Comparison of ENCODE assay signal across 16 cellular contexts in the genomic region with DNA sequence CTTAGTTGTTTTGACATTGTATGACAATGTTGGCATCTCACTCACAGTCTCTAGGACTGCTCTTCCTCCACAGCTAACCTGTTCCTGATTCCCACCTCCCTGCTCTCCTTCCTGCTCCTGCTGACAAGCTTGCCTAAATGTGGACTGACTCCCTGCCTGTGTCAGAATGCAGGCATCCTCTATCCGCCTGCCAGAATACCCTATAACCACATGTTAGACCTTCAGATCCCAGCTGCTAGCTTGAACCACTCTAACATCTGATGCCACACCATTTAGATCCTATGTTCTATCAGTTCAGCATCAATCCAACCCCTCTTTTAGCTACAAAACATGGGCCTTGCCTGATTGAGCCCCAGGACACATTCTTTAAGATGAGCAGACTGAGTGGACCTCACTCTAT. TPM values are rescaled to one million over a fixed set of nuclear protein-coding genes. Genes with fewer than 3 reads are reported as not detected.
A peak's percentile ranks its signal among the peaks of the same experiment; 100 is the strongest.
DNase-seq lines count a peak whose midpoint lies in the region; ATAC-seq and TF ChIP-seq lines count a peak whose summit lies in the region.
"Had no signal": no experiment of that assay in that cellular context is flagged by ENCODE, and none has a peak within 500 bp of the region (broad histone marks: within the 10 kb centered on the region; RNA-seq: fewer than 3 reads in every experiment).

No MANE protein-coding gene starts in this region.

- DNase-seq in GM23248 (peak; percentile 19), endothelial cell (ENCODE audit: low spot score) (no peak), NCI-H1436 (lab: John Stamatoyannopoulos, UW) (no peak), OCI-LY7 (ENCODE audit: low spot score) (no peak)
- DNase-seq in activated naive CD4-positive, alpha-beta T cell treated with anti-CD3 and anti-CD28 coated beads, Interleukin-2, amount 50 U/mL, for 72 hours (ENCODE audit: low spot score in 2 of 2), result no peak
- DNase-seq in activated T-helper 2 cell treated with anti-CD3 and anti-CD28 coated beads, Interferon-gamma antibody, Interleukin-2, Interleukin-4, amounts not matched to agents 10 μg/mL and 5 μg/mL and 100 μg/mL, durations not matched to agents 14 hours and 24 hours and 36 hours (ENCODE audit: low spot score), result no peak
- DNase-seq: activated naive CD8-positive, alpha-beta T cell treated with anti-CD3 and anti-CD28 coated beads, Interleukin-2, amount 10 ng/mL, durations not matched to agents 7 days and 5 days; COR-L47; GDM1; NCI-H526 treated with DMSO at 0.1 percent for 48 hours; right lobe of liver; stimulated activated naive CD4-positive, alpha-beta T cell; T-helper 2 cell had no signal

- H3K79me2 ChIP-seq in GM23248 (ENCODE audit: insufficient read depth) (no peaks in the 10 kb centered on the region), OCI-LY7 (ENCODE audit: insufficient read depth, low read depth, low read length) (no peaks in the 10 kb centered on the region)

- H3K27ac ChIP-seq in GM23248 (no peak overlapping the region), iPS-20b (ENCODE audit: low read length) (peak overlapping the region; percentile 10), skeletal muscle tissue (ENCODE audit: low read depth, low read length) (peak overlapping the region; percentile 51), OCI-LY7 (ENCODE audit: low read depth, low read length, poor library complexity, severe bottlenecking) (no peak overlapping the region)
- H3K27ac ChIP-seq: right lobe of liver had no signal

- ATAC-seq in activated naive CD4-positive, alpha-beta T cell treated with anti-CD3 and anti-CD28 coated beads, Interleukin-2, amount 50 U/mL, for 72 hours, result no peak
- ATAC-seq: natural killer cell treated with Interleukin-12 subunit alpha and Interleukin-12 subunit beta and Interleukin-15 and Interleukin-18, amount 100 ng/mL, for 72 hours; right lobe of liver had no signal

- H3F3A ChIP-seq in GM23248 (ENCODE audit: insufficient read depth), result 0 out of 2 replicates have a peak, but pooled peaks cover 10% of the 10 kb centered on the region

- peak overlapping the region; percentile 81 for H3K27ac Mint-ChIP-seq in endothelial cell (ENCODE audit: unreplicated experiment)
- no peak overlapping the region for H3K27ac Mint-ChIP-seq in activated naive CD4-positive, alpha-beta T cell treated with anti-CD3 and anti-CD28 coated beads, Interleukin-2, amount 50 U/mL, for 72 hours
- H3K27ac Mint-ChIP-seq in activated T-helper 2 cell treated with anti-CD3 and anti-CD28 coated beads, Interferon-gamma antibody, Interleukin-2, Interleukin-4, amounts not matched to agents 10 μg/mL and 5 μg/mL and 100 μg/mL, durations not matched to agents 14 hours and 24 hours and 36 hours, result no peak overlapping the region
- H3K27ac Mint-ChIP-seq: activated naive CD8-positive, alpha-beta T cell treated with anti-CD3 and anti-CD28 coated beads, Interleukin-2, amount 10 ng/mL, durations not matched to agents 7 days and 5 days; natural killer cell treated with Interleukin-12 subunit alpha and Interleukin-12 subunit beta and Interleukin-15 and Interleukin-18, amount 100 ng/mL, for 72 hours had no signal

- no peak overlapping the region for H3K4me2 ChIP-seq in GM23248 (ENCODE audit: unreplicated experiment)
- H3K4me2 ChIP-seq in OCI-LY7 (ENCODE audit: low read length), result no peak overlapping the region

- CTCF ChIA-PET in OCI-LY7 (lab: Charles Lee; ENCODE audit: unreplicated experiment), result no interaction called here

- no peaks in the 10 kb centered on the region for H3K9me3 Mint-ChIP-seq in endothelial cell (ENCODE audit: unreplicated experiment)
- no peaks in the 10 kb centered on the region for H3K9me3 Mint-ChIP-seq in activated naive CD4-positive, alpha-beta T cell treated with anti-CD3 and anti-CD28 coated beads, Interleukin-2, amount 50 U/mL, for 72 hours
- no peaks in the 10 kb centered on the region for H3K9me3 Mint-ChIP-seq in activated T-helper 2 cell treated with anti-CD3 and anti-CD28 coated beads, Interferon-gamma antibody, Interleukin-2, Interleukin-4, amounts not matched to agents 10 μg/mL and 5 μg/mL and 100 μg/mL, durations not matched to agents 14 hours and 24 hours and 36 hours
- H3K9me3 Mint-ChIP-seq: activated naive CD8-positive, alpha-beta T cell treated with anti-CD3 and anti-CD28 coated beads, Interleukin-2, amount 10 ng/mL, durations not matched to agents 7 days and 5 days had no signal

- intact Hi-C loops in OCI-LY7 (cut with micrococcal nuclease; ENCODE audit: unreplicated experiment), result no loop called here
- intact Hi-C loops in activated T-helper 2 cell treated with anti-CD3 and anti-CD28 coated beads, Interferon-gamma antibody, Interleukin-2, Interleukin-4, amounts not matched to agents 10 μg/mL and 5 μg/mL and 100 μg/mL, durations not matched to agents 14 hours and 24 hours and 36 hours (cut with micrococcal nuclease), result no loop called here

- no peaks in the 10 kb centered on the region for H3K27me3 Mint-ChIP-seq in endothelial cell (ENCODE audit: unreplicated experiment)
- H3K27me3 Mint-ChIP-seq in activated T-helper 2 cell treated with anti-CD3 and anti-CD28 coated beads, Interferon-gamma antibody, Interleukin-2, Interleukin-4, amounts not matched to agents 10 μg/mL and 5 μg/mL and 100 μg/mL, durations not matched to agents 14 hours and 24 hours and 36 hours (ENCODE audit: low read depth), result peaks cover 15% of the 10 kb centered on the region

- in situ Hi-C loops in GM23248 (cut with MboI), result no loop called here

- TF ChIP-seq CTCF in endothelial cell (IDR thresholded peaks at IDR 0.05; ENCODE audit: unreplicated experiment), result no peak
- no peak for TF ChIP-seq CTCF in OCI-LY7 (conservative IDR thresholded peaks at IDR 0.05; ENCODE audit: low read length)

- peaks cover 32% of the 10 kb centered on the region for H3K4me1 Mint-ChIP-seq in endothelial cell (ENCODE audit: unreplicated experiment)
- no peaks in the 10 kb centered on the region for H3K4me1 Mint-ChIP-seq in activated T-helper 2 cell treated with anti-CD3 and anti-CD28 coated beads, Interferon-gamma antibody, Interleukin-2, Interleukin-4, amounts not matched to agents 10 μg/mL and 5 μg/mL and 100 μg/mL, durations not matched to agents 14 hours and 24 hours and 36 hours (ENCODE audit: low read depth)
- H3K4me1 Mint-ChIP-seq: activated naive CD8-positive, alpha-beta T cell treated with anti-CD3 and anti-CD28 coated beads, Interleukin-2, amount 10 ng/mL, durations not matched to agents 7 days and 5 days had no signal

- H4K20me1 ChIP-seq in GM23248 (ENCODE audit: insufficient read depth) (no peaks in the 10 kb centered on the region), OCI-LY7 (ENCODE audit: insufficient read depth, low read length) (no peaks in the 10 kb centered on the region)

- no peak overlapping the region for H2AFZ ChIP-seq in GM23248
- no peak overlapping the region for H2AFZ ChIP-seq in OCI-LY7 (ENCODE audit: low read length)

- POLR2A ChIA-PET in OCI-LY7 (lab: Charles Lee), result interaction anchor here (1.2 to 1.5 kb wide), 3 partner anchors 10 to 16 kb away, joined by 3 to 5 read pairs (median 3); a partner anchor contains a TSS

- H3K36me3 ChIP-seq in GM23248 (ENCODE audit: low read depth) (no peaks in the 10 kb centered on the region), iPS-20b (ENCODE audit: insufficient read depth, low read depth, low read length) (no peaks in the 10 kb centered on the region), skeletal muscle tissue (ENCODE audit: control insufficient read depth in 3 of 3, insufficient read depth in 3 of 3, low read length in 3 of 3) (no peaks in the 10 kb centered on the region), OCI-LY7 (ENCODE audit: insufficient read depth, low read length) (no peaks in the 10 kb centered on the region)
- H3K36me3 ChIP-seq: right lobe of liver had no signal

- BruUV-seq in OCI-LY7 (replicated peaks; lab: Mats Ljungman, UMichigan), result no TSS peak

- no peak overlapping the region for H3K9ac ChIP-seq in GM23248
- H3K9ac ChIP-seq in iPS-20b (ENCODE audit: low read depth, low read length), result 0 out of 2 replicates have a peak overlapping the region, but pooled peaks have one; percentile 14
- H3K9ac ChIP-seq in skeletal muscle tissue (ENCODE audit: low read depth in 1 of 3, low read length in 3 of 3), result no peak overlapping the region

- H3K4me1 ChIP-seq in GM23248 (ENCODE audit: insufficient read depth) (peaks cover 15% of the 10 kb centered on the region), iPS-20b (ENCODE audit: insufficient read depth, low read length) (peaks cover 20% of the 10 kb centered on the region), skeletal muscle tissue (ENCODE audit: control insufficient read depth in 3 of 3, insufficient read depth in 3 of 3, low read length in 3 of 3) (peaks cover 39 to 56% (median 46%) of the 10 kb centered on the region in 3 donors), OCI-LY7 (ENCODE audit: insufficient read depth, low read length, poor library complexity, severe bottlenecking) (no peaks in the 10 kb centered on the region)
- H3K4me1 ChIP-seq: right lobe of liver had no signal

- WGBS in GM23248 (ENCODE audit: low coverage in 1 of 2, low lambda C conversion rate in 2 of 2, missing lambda C conversion rate in 2 of 2), 2 experiments, result 56 to 71% methylated on average over 1 of the region's 1 CpG

- H3K9me3 ChIP-seq in GM23248 (ENCODE audit: low read depth), result no peaks in the 10 kb centered on the region
- H3K9me3 ChIP-seq in iPS-20b (ENCODE audit: insufficient read depth, low read depth, low read length), result no peaks in the 10 kb centered on the region
- H3K9me3 ChIP-seq in skeletal muscle tissue (ENCODE audit: control insufficient read depth in 3 of 3, low read length in 3 of 3), result no peaks in the 10 kb centered on the region
- no peaks in the 10 kb centered on the region for H3K9me3 ChIP-seq in OCI-LY7 (ENCODE audit: low read length)
- H3K9me3 ChIP-seq: right lobe of liver had no signal

- no peaks in the 10 kb centered on the region for H3K9me2 ChIP-seq in GM23248 (ENCODE audit: insufficient read depth)
- no peaks in the 10 kb centered on the region for H3K9me2 ChIP-seq in OCI-LY7 (ENCODE audit: insufficient read depth, low read length)

- no peak overlapping the region for H3K4me3 Mint-ChIP-seq in endothelial cell (ENCODE audit: unreplicated experiment)
- H3K4me3 Mint-ChIP-seq in activated T-helper 2 cell treated with anti-CD3 and anti-CD28 coated beads, Interferon-gamma antibody, Interleukin-2, Interleukin-4, amounts not matched to agents 10 μg/mL and 5 μg/mL and 100 μg/mL, durations not matched to agents 14 hours and 24 hours and 36 hours (ENCODE audit: low read depth), result no peak overlapping the region
- H3K4me3 Mint-ChIP-seq: activated naive CD8-positive, alpha-beta T cell treated with anti-CD3 and anti-CD28 coated beads, Interleukin-2, amount 10 ng/mL, durations not matched to agents 7 days and 5 days; natural killer cell treated with Interleukin-12 subunit alpha and Interleukin-12 subunit beta and Interleukin-15 and Interleukin-18, amount 100 ng/mL, for 72 hours had no signal

- H3K27me3 ChIP-seq in GM23248 (replicated peaks; ENCODE audit: insufficient read depth), result no peaks in the 10 kb centered on the region
- no peaks in the 10 kb centered on the region for H3K27me3 ChIP-seq in iPS-20b (ENCODE audit: insufficient read depth, low read length)
- H3K27me3 ChIP-seq in skeletal muscle tissue (ENCODE audit: control insufficient read depth in 3 of 3, insufficient read depth in 3 of 3, low read length in 3 of 3), result no peaks in the 10 kb centered on the region
- H3K27me3 ChIP-seq: right lobe of liver had no signal

- no peak overlapping the region for H3K4me3 ChIP-seq in GM23248
- H3K4me3 ChIP-seq in iPS-20b (ENCODE audit: low read length), result no peak overlapping the region
- peak overlapping the region in 1 of 3 donors; percentile 11 for H3K4me3 ChIP-seq in skeletal muscle tissue (ENCODE audit: low read length in 3 of 3)
- no peak overlapping the region for H3K4me3 ChIP-seq in OCI-LY7 (ENCODE audit: low read depth, low read length, poor library complexity, severe bottlenecking)
- H3K4me3 ChIP-seq: right lobe of liver had no signal

- H3K36me3 Mint-ChIP-seq in endothelial cell (ENCODE audit: low read depth, unreplicated experiment), result peaks cover 7% of the 10 kb centered on the region
- H3K36me3 Mint-ChIP-seq in activated naive CD4-positive, alpha-beta T cell treated with anti-CD3 and anti-CD28 coated beads, Interleukin-2, amount 50 U/mL, for 72 hours, result no peaks in the 10 kb centered on the region
- no peaks in the 10 kb centered on the region for H3K36me3 Mint-ChIP-seq in activated T-helper 2 cell treated with anti-CD3 and anti-CD28 coated beads, Interferon-gamma antibody, Interleukin-2, Interleukin-4, amounts not matched to agents 10 μg/mL and 5 μg/mL and 100 μg/mL, durations not matched to agents 14 hours and 24 hours and 36 hours (ENCODE audit: low read depth)
- H3K36me3 Mint-ChIP-seq: activated naive CD8-positive, alpha-beta T cell treated with anti-CD3 and anti-CD28 coated beads, Interleukin-2, amount 10 ng/mL, durations not matched to agents 7 days and 5 days; natural killer cell treated with Interleukin-12 subunit alpha and Interleukin-12 subunit beta and Interleukin-15 and Interleukin-18, amount 100 ng/mL, for 72 hours had no signal

RNA-seq across cellular contexts. Expression of a gene that starts 12.2 kb away (rescaled TPM):
- under 0.01 and 0.13 TPM in 2 replicates for total RNA-seq in GM23248 (2014; rRNA removed; shearing (Covaris generic))
- 0.11 TPM in 1 of 2 replicates, not detected in the other for polyA plus RNA-seq in GM23248 (2016; fragmentation: Nextera tagmentation; extraction: Ambion mirVana)
- total RNA-seq in endothelial cell (ENCODE audit: unreplicated experiment) (32.0 TPM), skeletal muscle tissue (19.3 TPM), OCI-LY7 (2022) (not detected in 2 replicates)
- not detected for total RNA-seq in activated naive CD4-positive, alpha-beta T cell treated with anti-CD3 and anti-CD28 coated beads, Interleukin-2, amount 50 U/mL, for 72 hours
- total RNA-seq in OCI-LY7 (2014; rRNA removed; shearing (Covaris generic)), result not detected in 2 replicates
- not detected in 2 replicates for total RNA-seq in activated T-helper 2 cell treated with anti-CD3 and anti-CD28 coated beads, Interferon-gamma antibody, Interleukin-2, Interleukin-4, amounts not matched to agents 10 μg/mL and 5 μg/mL and 100 μg/mL, durations not matched to agents 14 hours and 24 hours and 36 hours
- total RNA-seq: activated naive CD8-positive, alpha-beta T cell treated with anti-CD3 and anti-CD28 coated beads, Interleukin-2, amount 10 ng/mL, durations not matched to agents 7 days and 5 days; natural killer cell treated with Interleukin-12 subunit alpha and Interleukin-12 subunit beta and Interleukin-15 and Interleukin-18, amount 100 ng/mL, for 72 hours had no signal

Comparison
In these comparisons a context has a peak if more than half of its experiments do, and no peak if none do; other contexts are left out.
1. H3K27ac ChIP-seq: peak in iPS-20b (single experiment) and skeletal muscle tissue (single experiment); none in GM23248 (single experiment) and OCI-LY7 (single experiment).
2. RNA of a gene that starts 12.2 kb away (total RNA-seq): 32.0 TPM in endothelial cell (single experiment) and 19.3 TPM in skeletal muscle tissue (single experiment); not detected in activated naive CD4-positive, alpha-beta T cell treated with anti-CD3 and anti-CD28 coated beads, Interleukin-2, amount 50 U/mL, for 72 hours, not detected in activated T-helper 2 cell treated with anti-CD3 and anti-CD28 coated beads, Interferon-gamma antibody, Interleukin-2, Interleukin-4, amounts not matched to agents 10 μg/mL and 5 μg/mL and 100 μg/mL, durations not matched to agents 14 hours and 24 hours and 36 hours, not detected in OCI-LY7 and under 0.01 to 0.13 TPM in GM23248; every median in the first group is over 10 times any median in the second.